ENCODE assay signal across 8 cellular contexts in genomic region chr19:48244289-48244688, GRCh38. TPM values are rescaled to one million over a fixed set of nuclear protein-coding genes. Genes with fewer than 3 reads are reported as not detected.
DNase-seq lines count a peak whose midpoint lies in the region; FAIRE-seq lines count a peak whose summit lies in the region.

No MANE protein-coding gene starts in this region.

- WGBS in trophoblast cell (ENCODE audit: extremely low coverage, insufficient coverage, insufficient read length), result no CpG with 5 or more reads among the region's 5 CpGs

- H2BK120ac ChIP-seq in trophoblast cell (ENCODE audit: insufficient read depth, low read length, poor library complexity), result no peak overlapping the region

- H2BK5ac ChIP-seq in trophoblast cell (ENCODE audit: low read depth, low read length, poor library complexity), result no peak overlapping the region

- H3K9ac ChIP-seq in SK-N-MC (ENCODE audit: insufficient read length) (peak overlapping the region; percentile 46), trophoblast cell (ENCODE audit: low read length) (no peak overlapping the region)

- no peak overlapping the region for H3K18ac ChIP-seq in trophoblast cell (ENCODE audit: low read length)

- no peak overlapping the region for H3K4me2 ChIP-seq in trophoblast cell (ENCODE audit: low read length)

- no peak overlapping the region for H2AFZ ChIP-seq in trophoblast cell (ENCODE audit: insufficient read depth, low read length, poor library complexity)

- H3K4me3 ChIP-seq in GM08714 (ENCODE audit: low read length), result peak overlapping the region; percentile 14; the same call in 1 of the 2 replicates
- peak overlapping the region; percentile 48 for H3K4me3 ChIP-seq in SK-N-MC
- no peak overlapping the region for H3K4me3 ChIP-seq in trophoblast cell (ENCODE audit: low read depth, low read length)

- no peaks in the 10 kb centered on the region for H3K79me2 ChIP-seq in trophoblast cell (ENCODE audit: control insufficient read depth, insufficient read depth, low read length, poor library complexity)

- H4K12ac ChIP-seq in trophoblast cell (ENCODE audit: low read depth, low read length), result no peak overlapping the region

- H3K36me3 ChIP-seq in SK-N-MC (ENCODE audit: insufficient read depth, low read length) (peaks cover 30% of the 10 kb centered on the region), trophoblast cell (ENCODE audit: control insufficient read depth in 1 of 2, insufficient read depth in 2 of 2, low read length in 2 of 2) (peaks cover 4 to 11% of the 10 kb centered on the region in 2 experiments)

- H3K27me3 ChIP-seq in trophoblast cell (ENCODE audit: insufficient read depth, low read length), result no peaks in the 10 kb centered on the region

- no peak overlapping the region for H3K4ac ChIP-seq in trophoblast cell (ENCODE audit: low read depth, low read length)

- no peak overlapping the region for H3K14ac ChIP-seq in trophoblast cell (ENCODE audit: low read length)

- peak overlapping the region; percentile 10 for H4K8ac ChIP-seq in trophoblast cell (ENCODE audit: low read depth, low read length)

- peaks cover 0 to 5% of the 10 kb centered on the region in 2 experiments for H3K4me1 ChIP-seq in trophoblast cell (ENCODE audit: control insufficient read depth in 1 of 2, insufficient read depth in 2 of 2, low read length in 2 of 2)

- H2AK5ac ChIP-seq in trophoblast cell (ENCODE audit: low read length), result no peak overlapping the region

- H3K79me1 ChIP-seq in trophoblast cell (ENCODE audit: low read length), result no peaks in the 10 kb centered on the region

- H3K27ac ChIP-seq in SK-N-MC (peak overlapping the region; percentile 92), trophoblast cell (ENCODE audit: low read depth, low read length) (no peak overlapping the region)

- DNase-seq in SK-N-MC (ENCODE audit: low read depth, low spot score) (peak; percentile 37), amniotic epithelial cell (ENCODE audit: low read depth) (peak; percentile 11), trophoblast cell (no peak), SIG-M5 treated with dmso at 0.1 percent for 504 hours (lab: John Stamatoyannopoulos, UW; ENCODE audit: unreplicated experiment) (no peak), RCC 7860 (ENCODE audit: low spot score) (no peak), SHP77 treated with DMSO at 0.1 percent for 48 hours (lab: John Stamatoyannopoulos, UW) (no peak), LoVo (ENCODE audit: low spot score) (no peak)

- no peak overlapping the region for H2BK12ac ChIP-seq in trophoblast cell (ENCODE audit: low read length)

- FAIRE-seq in RCC 7860 (lab: Jason Lieb, UNC), result no peak

- no peaks in the 10 kb centered on the region for H3K9me3 ChIP-seq in SK-N-MC (ENCODE audit: low read depth, low read length)
- H3K9me3 ChIP-seq in trophoblast cell (ENCODE audit: insufficient read depth, low read depth, low read length), result no peaks in the 10 kb centered on the region

- no peak overlapping the region for H4K91ac ChIP-seq in trophoblast cell (ENCODE audit: low read depth, low read length)

- no peak overlapping the region for H3K23ac ChIP-seq in trophoblast cell (ENCODE audit: low read length)

RNA-seq across cellular contexts. Expression of gene CARD8, which starts 11.4 kb away (rescaled TPM):
- 20.4 and 20.6 TPM in 2 replicates for polyA plus RNA-seq in trophoblast cell (2013)

RNA-seq across cellular contexts. Expression of gene ZNF114, which starts 25.6 kb away (rescaled TPM):
- polyA plus RNA-seq in trophoblast cell (2013), result 85.5 and 90.7 TPM in 2 replicates

Comparison
In these comparisons a context has a peak if more than half of its experiments do, and no peak if none do; other contexts are left out.
1. DNase-seq: peak in SK-N-MC (single experiment) and amniotic epithelial cell (single experiment); none in trophoblast cell (0 of 2), SIG-M5 treated with dmso at 0.1 percent for 504 hours (single experiment), RCC 7860 (single experiment), SHP77 treated with DMSO at 0.1 percent for 48 hours (single experiment) and LoVo (single experiment).